In the genomic region with DNA sequence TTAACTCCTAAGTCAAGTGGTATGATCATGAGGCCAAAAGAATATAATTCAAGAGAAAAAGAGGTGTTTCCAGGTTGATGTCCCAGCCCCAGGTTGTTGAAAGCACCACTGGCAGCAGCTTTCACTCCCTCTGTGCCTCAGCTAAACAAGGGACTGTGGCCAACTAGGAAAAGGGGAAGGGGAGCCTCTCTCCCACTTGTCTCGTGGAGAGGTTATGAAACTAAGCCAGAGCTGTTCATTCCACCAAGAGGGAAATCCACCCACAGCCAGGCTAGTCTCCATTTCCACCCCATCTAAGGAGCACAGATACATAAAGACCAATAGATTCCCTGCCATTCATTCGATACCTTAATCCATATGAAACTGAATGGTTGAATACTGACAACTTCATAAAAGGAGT, we compare ENCODE assay signal across 1 cellular context.
TF ChIP-seq lines count a peak whose summit lies in the region.

No MANE protein-coding gene starts in this region.

TF ChIP-seq in IMR-90, 13 proteins besides CTCF, POLR2A, EP300 and RAD21:
- TF ChIP-seq SMC3 (IDR thresholded peaks at IDR 0.05; ENCODE audit: low read depth, low read length) (no peak), NFE2L2 (IDR thresholded peaks at IDR 0.05; ENCODE audit: low read depth, low read length) (no peak), MAFK (IDR thresholded peaks at IDR 0.05; ENCODE audit: low read depth, low read length) (no peak), FOS (IDR thresholded peaks at IDR 0.05; ENCODE audit: low read depth, low read length) (no peak), MXI1 (IDR thresholded peaks at IDR 0.05; ENCODE audit: borderline replicate concordance, low read depth, low read length) (no peak), MAZ (IDR thresholded peaks at IDR 0.05; ENCODE audit: borderline replicate concordance, low read depth, low read length) (no peak), CHD1 (IDR thresholded peaks at IDR 0.05; ENCODE audit: low read depth, low read length) (no peak), USF2 (IDR thresholded peaks at IDR 0.05; ENCODE audit: low read depth, low read length) (no peak), RFX5 (IDR thresholded peaks at IDR 0.05; ENCODE audit: low read depth, low read length) (no peak)
- TF ChIP-seq, protein P1, sequence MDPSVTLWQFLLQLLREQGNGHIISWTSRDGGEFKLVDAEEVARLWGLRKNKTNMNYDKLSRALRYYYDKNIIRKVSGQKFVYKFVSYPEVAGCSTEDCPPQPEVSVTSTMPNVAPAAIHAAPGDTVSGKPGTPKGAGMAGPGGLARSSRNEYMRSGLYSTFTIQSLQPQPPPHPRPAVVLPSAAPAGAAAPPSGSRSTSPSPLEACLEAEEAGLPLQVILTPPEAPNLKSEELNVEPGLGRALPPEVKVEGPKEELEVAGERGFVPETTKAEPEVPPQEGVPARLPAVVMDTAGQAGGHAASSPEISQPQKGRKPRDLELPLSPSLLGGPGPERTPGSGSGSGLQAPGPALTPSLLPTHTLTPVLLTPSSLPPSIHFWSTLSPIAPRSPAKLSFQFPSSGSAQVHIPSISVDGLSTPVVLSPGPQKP (IDR thresholded peaks at IDR 0.05; ENCODE audit: borderline replicate concordance, low read depth, low read length), result no peak
